In the genomic region with DNA sequence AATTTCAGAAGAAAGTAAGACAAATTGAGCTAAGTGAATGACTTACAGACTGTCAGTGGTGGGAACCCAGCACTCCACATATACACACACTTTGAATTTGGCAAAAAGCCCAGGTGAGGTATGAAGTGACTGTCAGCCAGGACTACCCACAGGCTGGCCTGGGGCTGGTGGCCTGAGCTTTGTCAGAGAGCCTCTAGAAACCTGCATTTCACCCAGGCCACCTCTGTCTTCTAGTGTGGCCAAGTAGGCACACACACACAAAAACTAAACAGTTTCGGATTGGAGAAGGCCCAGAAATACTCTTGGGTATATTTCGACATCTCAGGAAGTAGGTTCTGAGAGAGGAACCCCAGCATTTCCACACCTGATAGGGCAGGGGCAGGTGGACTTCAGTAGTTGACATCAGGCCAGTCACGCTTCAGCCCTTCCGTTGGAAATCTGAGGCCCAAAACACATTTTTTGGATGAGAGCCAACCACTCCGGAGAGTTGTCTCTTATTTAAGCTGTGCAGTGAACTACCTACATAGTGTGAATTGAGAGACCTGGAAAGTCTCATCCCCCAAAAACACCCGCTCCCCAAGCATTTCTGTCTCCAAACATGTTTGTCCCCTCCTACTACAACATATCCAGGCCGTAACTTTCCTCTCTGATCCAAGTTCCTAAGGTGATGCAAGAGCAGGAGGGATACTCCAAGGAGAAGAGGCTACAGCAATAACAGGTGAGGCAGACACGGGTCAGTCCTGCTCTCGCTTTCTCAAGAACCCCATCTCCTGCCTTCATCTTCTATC, we compare ENCODE assay signal across 23 cellular contexts.
DNase-seq lines count a peak whose midpoint lies in the region; ATAC-seq and TF ChIP-seq lines count a peak whose summit lies in the region.
"Had no signal": no experiment of that assay in that cellular context is flagged by ENCODE, and none has a peak within 500 bp of the region (broad histone marks: within the 10 kb centered on the region; RNA-seq: fewer than 3 reads in every experiment).

No MANE protein-coding gene starts in this region.

- 76% methylated on average over 6 of the region's 9 CpGs for WGBS in right lobe of liver (ENCODE audit: insufficient coverage, low coverage, low lambda C conversion rate, missing lambda C conversion rate)

- no peak for TF ChIP-seq POLR2A in right lobe of liver (IDR thresholded peaks at IDR 0.05)

- DNase-seq in NCI-H2081 (lab: John Stamatoyannopoulos, UW): peak; percentile 17 to 54
- DNase-seq in NCI-H2081 treated with DMSO at 0.1 percent for 48 hours (lab: John Stamatoyannopoulos, UW): no peak
- DNase-seq in Jurkat, Clone E6-1 (ENCODE audit: low read depth, low spot score): peak; percentile 11
- DNase-seq in NCI-H69 (lab: John Stamatoyannopoulos, UW): peak; percentile 75
- no peak for DNase-seq in right lobe of liver
- DNase-seq in putamen (ENCODE audit: low spot score): no peak
- DNase-seq in anterior cingulate cortex (lab: John Stamatoyannopoulos, UW): no peak
- DNase-seq: activated CD4-positive, alpha-beta T cell treated with anti-CD3 and anti-CD28 coated beads, Interleukin-2, amount 50 U/mL, for 4 hours; activated gamma-delta T cell treated with Interleukin-2 at 50 U/mL for 16 hours; kidney glomerular epithelial cell; MV-4-11; NCI-H226; nephron progenitor cell; posterior cingulate gyrus; stimulated activated CD4-positive, alpha-beta T cell treated with anti-CD3 and anti-CD28 coated beads, Interleukin-4, amount 100 ng/mL, for 1 hour; stomach; T-helper 2 cell; WERI-Rb-1 had no signal

- no peaks in the 10 kb centered on the region for H3K27me3 ChIP-seq in right lobe of liver
- H3K27me3 ChIP-seq: stomach, upper lobe of left lung had no signal

- intact Hi-C loops in right lobe of liver (cut with DNase I): no loop called here

- peaks cover 0 to 3% (median 0%) of the 10 kb centered on the region in 4 donors for H3K4me1 ChIP-seq in right lobe of liver
- H3K4me1 ChIP-seq: stomach had no signal

- TF ChIP-seq CTCF in right lobe of liver (IDR thresholded peaks at IDR 0.05): no peak

- no peak overlapping the region for H3K4me3 ChIP-seq in Jurkat, Clone E6-1 (ENCODE audit: low read length)
- H3K4me3 ChIP-seq in right lobe of liver: no peak overlapping the region
- H3K4me3 ChIP-seq: stomach, upper lobe of left lung had no signal

- no peaks in the 10 kb centered on the region for H3K36me3 ChIP-seq in right lobe of liver
- H3K36me3 ChIP-seq: stomach, upper lobe of left lung, WERI-Rb-1 had no signal

- no peaks in the 10 kb centered on the region for H3K9me3 ChIP-seq in right lobe of liver
- H3K9me3 ChIP-seq: stomach, upper lobe of left lung had no signal

- H3K27ac ChIP-seq in right lobe of liver: no peak overlapping the region
- H3K27ac ChIP-seq: HL-60, stomach, upper lobe of left lung, WERI-Rb-1 had no signal

- ATAC-seq in right lobe of liver (peak in 3 of 4 donors; percentile 29 to 46 (median 35)), GM18909 (IDR thresholded peaks at IDR 0.05; ENCODE audit: poor library complexity, unreplicated experiment) (no peak)
- ATAC-seq: esophagus mucosa, HCT116 had no signal

Comparison
In these comparisons a context has a peak if more than half of its experiments do, and no peak if none do; other contexts are left out.
1. DNase-seq: peak in NCI-H2081 (2 of 2), Jurkat, Clone E6-1 (single experiment) and NCI-H69 (single experiment); none in NCI-H2081 treated with DMSO at 0.1 percent for 48 hours (single experiment), right lobe of liver (0 of 3), putamen (single experiment) and anterior cingulate cortex (0 of 58).